ENCODE assay signal across 1 cellular context in the genomic region with DNA sequence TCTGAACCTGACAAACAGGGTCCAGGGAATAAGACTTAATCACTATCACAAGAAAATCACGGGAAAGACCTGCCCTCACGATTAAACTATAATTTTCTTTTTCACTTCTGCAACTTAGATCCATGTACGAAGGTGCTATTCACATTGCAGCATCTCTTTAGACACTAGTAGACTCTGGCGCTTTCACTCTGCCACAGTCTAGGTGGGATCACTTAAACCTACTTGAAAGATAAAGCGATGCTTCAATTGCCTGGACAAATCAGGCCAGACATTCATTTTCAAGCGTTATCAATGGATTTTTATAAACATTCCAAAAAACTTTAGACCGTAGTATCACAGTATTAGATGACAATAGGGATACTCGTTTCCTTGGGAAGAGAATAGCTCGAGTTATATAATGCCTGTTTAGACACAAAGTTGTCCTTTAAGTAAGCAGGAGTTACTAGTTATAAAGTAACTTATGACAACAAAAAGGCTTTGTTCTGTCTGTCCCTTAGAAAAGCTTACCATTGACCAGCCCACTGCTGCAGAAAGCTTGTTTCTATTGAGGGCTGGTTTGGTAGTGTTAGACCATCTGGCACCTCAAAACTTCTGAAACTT.
TF ChIP-seq lines count a peak whose summit lies in the region.

No MANE protein-coding gene starts in this region.

TF ChIP-seq in HepG2, 621 proteins besides CTCF, POLR2A, EP300 and RAD21 (continued from another document and continues in another):
- TF ChIP-seq REPIN1 (CRISPR knock-in tag; IDR thresholded peaks at IDR 0.05; ENCODE audit: borderline replicate concordance, low read depth): 0 out of 2 replicates have a peak, but pooled peaks have one; percentile 15
- no peak for TF ChIP-seq ZNF317 (CRISPR knock-in tag; IDR thresholded peaks at IDR 0.05)
- TF ChIP-seq, protein P1, sequence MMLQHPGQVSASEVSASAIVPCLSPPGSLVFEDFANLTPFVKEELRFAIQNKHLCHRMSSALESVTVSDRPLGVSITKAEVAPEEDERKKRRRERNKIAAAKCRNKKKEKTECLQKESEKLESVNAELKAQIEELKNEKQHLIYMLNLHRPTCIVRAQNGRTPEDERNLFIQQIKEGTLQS (CRISPR knock-in tag; IDR thresholded peaks at IDR 0.05): no peak
- no peak for TF ChIP-seq KMT2A (CRISPR knock-in tag; IDR thresholded peaks at IDR 0.05)
- no peak for TF ChIP-seq ZNF761 (CRISPR knock-in tag; conservative IDR thresholded peaks at IDR 0.05)
- peak; percentile 44; the same call in 1 of the 2 replicates for TF ChIP-seq SIX1 (CRISPR knock-in tag; IDR thresholded peaks at IDR 0.05; ENCODE audit: borderline replicate concordance)
- no peak for TF ChIP-seq TBX3 (IDR thresholded peaks at IDR 0.05; ENCODE audit: borderline replicate concordance)
- TF ChIP-seq POLR2AphosphoS5 (IDR thresholded peaks at IDR 0.05; ENCODE audit: low read depth, low read length): peak; percentile 45; the same call in 1 of the 2 replicates
- no peak for TF ChIP-seq CHCHD3 (CRISPR knock-in tag; IDR thresholded peaks at IDR 0.05)
- TF ChIP-seq, protein P2, sequence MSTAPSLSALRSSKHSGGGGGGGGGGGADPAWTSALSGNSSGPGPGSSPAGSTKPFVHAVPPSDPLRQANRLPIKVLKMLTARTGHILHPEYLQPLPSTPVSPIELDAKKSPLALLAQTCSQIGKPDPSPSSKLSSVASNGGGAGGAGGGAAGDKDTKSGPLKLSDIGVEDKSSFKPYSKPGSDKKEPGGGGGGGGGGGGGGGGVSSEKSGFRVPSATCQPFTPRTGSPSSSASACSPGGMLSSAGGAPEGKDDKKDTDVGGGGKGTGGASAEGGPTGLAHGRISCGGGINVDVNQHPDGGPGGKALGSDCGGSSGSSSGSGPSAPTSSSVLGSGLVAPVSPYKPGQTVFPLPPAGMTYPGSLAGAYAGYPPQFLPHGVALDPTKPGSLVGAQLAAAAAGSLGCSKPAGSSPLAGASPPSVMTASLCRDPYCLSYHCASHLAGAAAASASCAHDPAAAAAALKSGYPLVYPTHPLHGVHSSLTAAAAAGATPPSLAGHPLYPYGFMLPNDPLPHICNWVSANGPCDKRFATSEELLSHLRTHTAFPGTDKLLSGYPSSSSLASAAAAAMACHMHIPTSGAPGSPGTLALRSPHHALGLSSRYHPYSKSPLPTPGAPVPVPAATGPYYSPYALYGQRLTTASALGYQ (CRISPR knock-in tag; IDR thresholded peaks at IDR 0.05): peak; percentile 51; the same call in 1 of the 2 replicates
- TF ChIP-seq ZNF235 (CRISPR knock-in tag; IDR thresholded peaks at IDR 0.05; ENCODE audit: borderline replicate concordance): no peak
- peak; percentile 92 for TF ChIP-seq BCL6 (CRISPR knock-in tag; IDR thresholded peaks at IDR 0.05)
- peak; percentile 44; the same call in 1 of the 2 replicates for TF ChIP-seq CEBPG (CRISPR knock-in tag; IDR thresholded peaks at IDR 0.05)
- TF ChIP-seq, protein P3, sequence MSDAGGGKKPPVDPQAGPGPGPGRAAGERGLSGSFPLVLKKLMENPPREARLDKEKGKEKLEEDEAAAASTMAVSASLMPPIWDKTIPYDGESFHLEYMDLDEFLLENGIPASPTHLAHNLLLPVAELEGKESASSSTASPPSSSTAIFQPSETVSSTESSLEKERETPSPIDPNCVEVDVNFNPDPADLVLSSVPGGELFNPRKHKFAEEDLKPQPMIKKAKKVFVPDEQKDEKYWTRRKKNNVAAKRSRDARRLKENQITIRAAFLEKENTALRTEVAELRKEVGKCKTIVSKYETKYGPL (CRISPR knock-in tag; IDR thresholded peaks at IDR 0.05): peak; percentile 88
- TF ChIP-seq, protein P4, sequence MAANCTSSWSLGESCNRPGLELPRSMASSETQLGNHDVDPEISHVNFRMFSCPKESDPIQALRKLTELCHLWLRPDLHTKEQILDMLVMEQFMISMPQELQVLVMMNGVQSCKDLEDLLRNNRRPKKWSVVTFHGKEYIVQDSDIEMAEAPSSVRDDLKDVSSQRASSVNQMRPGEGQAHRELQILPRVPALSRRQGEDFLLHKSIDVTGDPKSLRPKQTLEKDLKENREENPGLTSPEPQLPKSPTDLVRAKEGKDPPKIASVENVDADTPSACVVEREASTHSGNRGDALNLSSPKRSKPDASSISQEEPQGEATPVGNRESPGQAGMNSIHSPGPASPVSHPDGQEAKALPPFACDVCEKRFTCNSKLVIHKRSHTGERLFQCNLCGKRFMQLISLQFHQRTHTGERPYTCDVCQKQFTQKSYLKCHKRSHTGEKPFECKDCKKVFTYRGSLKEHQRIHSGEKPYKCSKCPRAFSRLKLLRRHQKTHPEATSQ (CRISPR knock-in tag; IDR thresholded peaks at IDR 0.05; ENCODE audit: borderline replicate concordance): peak; percentile 45; the same call in 1 of the 2 replicates
- no peak for TF ChIP-seq SNRNP70 (IDR thresholded peaks at IDR 0.05; ENCODE audit: low read depth, low read length)
- peak; percentile 26; the same call in 1 of the 2 replicates for TF ChIP-seq ZKSCAN8 (CRISPR knock-in tag; IDR thresholded peaks at IDR 0.05; ENCODE audit: borderline replicate concordance)
- 0 out of 2 replicates have a peak, but pooled peaks have one; percentile 4 for TF ChIP-seq KDM1A (CRISPR knock-in tag; IDR thresholded peaks at IDR 0.05)
- TF ChIP-seq, protein P5, sequence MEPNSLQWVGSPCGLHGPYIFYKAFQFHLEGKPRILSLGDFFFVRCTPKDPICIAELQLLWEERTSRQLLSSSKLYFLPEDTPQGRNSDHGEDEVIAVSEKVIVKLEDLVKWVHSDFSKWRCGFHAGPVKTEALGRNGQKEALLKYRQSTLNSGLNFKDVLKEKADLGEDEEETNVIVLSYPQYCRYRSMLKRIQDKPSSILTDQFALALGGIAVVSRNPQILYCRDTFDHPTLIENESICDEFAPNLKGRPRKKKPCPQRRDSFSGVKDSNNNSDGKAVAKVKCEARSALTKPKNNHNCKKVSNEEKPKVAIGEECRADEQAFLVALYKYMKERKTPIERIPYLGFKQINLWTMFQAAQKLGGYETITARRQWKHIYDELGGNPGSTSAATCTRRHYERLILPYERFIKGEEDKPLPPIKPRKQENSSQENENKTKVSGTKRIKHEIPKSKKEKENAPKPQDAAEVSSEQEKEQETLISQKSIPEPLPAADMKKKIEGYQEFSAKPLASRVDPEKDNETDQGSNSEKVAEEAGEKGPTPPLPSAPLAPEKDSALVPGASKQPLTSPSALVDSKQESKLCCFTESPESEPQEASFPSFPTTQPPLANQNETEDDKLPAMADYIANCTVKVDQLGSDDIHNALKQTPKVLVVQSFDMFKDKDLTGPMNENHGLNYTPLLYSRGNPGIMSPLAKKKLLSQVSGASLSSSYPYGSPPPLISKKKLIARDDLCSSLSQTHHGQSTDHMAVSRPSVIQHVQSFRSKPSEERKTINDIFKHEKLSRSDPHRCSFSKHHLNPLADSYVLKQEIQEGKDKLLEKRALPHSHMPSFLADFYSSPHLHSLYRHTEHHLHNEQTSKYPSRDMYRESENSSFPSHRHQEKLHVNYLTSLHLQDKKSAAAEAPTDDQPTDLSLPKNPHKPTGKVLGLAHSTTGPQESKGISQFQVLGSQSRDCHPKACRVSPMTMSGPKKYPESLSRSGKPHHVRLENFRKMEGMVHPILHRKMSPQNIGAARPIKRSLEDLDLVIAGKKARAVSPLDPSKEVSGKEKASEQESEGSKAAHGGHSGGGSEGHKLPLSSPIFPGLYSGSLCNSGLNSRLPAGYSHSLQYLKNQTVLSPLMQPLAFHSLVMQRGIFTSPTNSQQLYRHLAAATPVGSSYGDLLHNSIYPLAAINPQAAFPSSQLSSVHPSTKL (CRISPR knock-in tag; IDR thresholded peaks at IDR 0.05): peak; percentile 90
- TF ChIP-seq, protein P6, sequence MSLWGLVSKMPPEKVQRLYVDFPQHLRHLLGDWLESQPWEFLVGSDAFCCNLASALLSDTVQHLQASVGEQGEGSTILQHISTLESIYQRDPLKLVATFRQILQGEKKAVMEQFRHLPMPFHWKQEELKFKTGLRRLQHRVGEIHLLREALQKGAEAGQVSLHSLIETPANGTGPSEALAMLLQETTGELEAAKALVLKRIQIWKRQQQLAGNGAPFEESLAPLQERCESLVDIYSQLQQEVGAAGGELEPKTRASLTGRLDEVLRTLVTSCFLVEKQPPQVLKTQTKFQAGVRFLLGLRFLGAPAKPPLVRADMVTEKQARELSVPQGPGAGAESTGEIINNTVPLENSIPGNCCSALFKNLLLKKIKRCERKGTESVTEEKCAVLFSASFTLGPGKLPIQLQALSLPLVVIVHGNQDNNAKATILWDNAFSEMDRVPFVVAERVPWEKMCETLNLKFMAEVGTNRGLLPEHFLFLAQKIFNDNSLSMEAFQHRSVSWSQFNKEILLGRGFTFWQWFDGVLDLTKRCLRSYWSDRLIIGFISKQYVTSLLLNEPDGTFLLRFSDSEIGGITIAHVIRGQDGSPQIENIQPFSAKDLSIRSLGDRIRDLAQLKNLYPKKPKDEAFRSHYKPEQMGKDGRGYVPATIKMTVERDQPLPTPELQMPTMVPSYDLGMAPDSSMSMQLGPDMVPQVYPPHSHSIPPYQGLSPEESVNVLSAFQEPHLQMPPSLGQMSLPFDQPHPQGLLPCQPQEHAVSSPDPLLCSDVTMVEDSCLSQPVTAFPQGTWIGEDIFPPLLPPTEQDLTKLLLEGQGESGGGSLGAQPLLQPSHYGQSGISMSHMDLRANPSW (CRISPR knock-in tag; IDR thresholded peaks at IDR 0.05; ENCODE audit: borderline replicate concordance): peak; percentile 74; the same call in 1 of the 2 replicates
- TF ChIP-seq ZNF382 (CRISPR knock-in tag; IDR thresholded peaks at IDR 0.05; ENCODE audit: borderline replicate concordance): no peak
- TF ChIP-seq ADNP (CRISPR knock-in tag; IDR thresholded peaks at IDR 0.05): no peak
- TF ChIP-seq, protein P7, sequence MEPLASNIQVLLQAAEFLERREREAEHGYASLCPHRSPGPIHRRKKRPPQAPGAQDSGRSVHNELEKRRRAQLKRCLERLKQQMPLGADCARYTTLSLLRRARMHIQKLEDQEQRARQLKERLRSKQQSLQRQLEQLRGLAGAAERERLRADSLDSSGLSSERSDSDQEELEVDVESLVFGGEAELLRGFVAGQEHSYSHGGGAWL (CRISPR knock-in tag; IDR thresholded peaks at IDR 0.05): no peak
- TF ChIP-seq KAT8 (CRISPR knock-in tag; IDR thresholded peaks at IDR 0.05): peak; percentile 67; the same call in 1 of the 2 replicates
- TF ChIP-seq, protein P8, sequence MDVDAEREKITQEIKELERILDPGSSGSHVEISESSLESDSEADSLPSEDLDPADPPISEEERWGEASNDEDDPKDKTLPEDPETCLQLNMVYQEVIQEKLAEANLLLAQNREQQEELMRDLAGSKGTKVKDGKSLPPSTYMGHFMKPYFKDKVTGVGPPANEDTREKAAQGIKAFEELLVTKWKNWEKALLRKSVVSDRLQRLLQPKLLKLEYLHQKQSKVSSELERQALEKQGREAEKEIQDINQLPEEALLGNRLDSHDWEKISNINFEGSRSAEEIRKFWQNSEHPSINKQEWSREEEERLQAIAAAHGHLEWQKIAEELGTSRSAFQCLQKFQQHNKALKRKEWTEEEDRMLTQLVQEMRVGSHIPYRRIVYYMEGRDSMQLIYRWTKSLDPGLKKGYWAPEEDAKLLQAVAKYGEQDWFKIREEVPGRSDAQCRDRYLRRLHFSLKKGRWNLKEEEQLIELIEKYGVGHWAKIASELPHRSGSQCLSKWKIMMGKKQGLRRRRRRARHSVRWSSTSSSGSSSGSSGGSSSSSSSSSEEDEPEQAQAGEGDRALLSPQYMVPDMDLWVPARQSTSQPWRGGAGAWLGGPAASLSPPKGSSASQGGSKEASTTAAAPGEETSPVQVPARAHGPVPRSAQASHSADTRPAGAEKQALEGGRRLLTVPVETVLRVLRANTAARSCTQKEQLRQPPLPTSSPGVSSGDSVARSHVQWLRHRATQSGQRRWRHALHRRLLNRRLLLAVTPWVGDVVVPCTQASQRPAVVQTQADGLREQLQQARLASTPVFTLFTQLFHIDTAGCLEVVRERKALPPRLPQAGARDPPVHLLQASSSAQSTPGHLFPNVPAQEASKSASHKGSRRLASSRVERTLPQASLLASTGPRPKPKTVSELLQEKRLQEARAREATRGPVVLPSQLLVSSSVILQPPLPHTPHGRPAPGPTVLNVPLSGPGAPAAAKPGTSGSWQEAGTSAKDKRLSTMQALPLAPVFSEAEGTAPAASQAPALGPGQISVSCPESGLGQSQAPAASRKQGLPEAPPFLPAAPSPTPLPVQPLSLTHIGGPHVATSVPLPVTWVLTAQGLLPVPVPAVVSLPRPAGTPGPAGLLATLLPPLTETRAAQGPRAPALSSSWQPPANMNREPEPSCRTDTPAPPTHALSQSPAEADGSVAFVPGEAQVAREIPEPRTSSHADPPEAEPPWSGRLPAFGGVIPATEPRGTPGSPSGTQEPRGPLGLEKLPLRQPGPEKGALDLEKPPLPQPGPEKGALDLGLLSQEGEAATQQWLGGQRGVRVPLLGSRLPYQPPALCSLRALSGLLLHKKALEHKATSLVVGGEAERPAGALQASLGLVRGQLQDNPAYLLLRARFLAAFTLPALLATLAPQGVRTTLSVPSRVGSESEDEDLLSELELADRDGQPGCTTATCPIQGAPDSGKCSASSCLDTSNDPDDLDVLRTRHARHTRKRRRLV (CRISPR knock-in tag; IDR thresholded peaks at IDR 0.05): no peak
- TF ChIP-seq, protein P9, sequence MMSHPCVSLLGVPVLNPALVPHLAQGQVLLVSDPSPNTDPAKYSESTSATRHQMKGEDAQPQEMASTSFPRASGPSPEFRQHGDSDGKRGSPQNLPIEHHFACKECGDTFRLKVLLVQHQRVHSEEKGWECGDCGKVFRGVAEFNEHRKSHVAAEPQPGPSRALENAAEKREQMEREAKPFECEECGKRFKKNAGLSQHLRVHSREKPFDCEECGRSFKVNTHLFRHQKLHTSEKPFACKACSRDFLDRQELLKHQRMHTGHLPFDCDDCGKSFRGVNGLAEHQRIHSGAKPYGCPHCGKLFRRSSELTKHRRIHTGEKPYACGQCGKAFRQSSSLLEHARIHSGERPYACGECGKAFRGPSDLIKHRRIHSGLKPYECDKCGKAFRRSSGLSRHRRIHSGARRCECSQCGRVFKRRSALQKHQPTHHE (CRISPR knock-in tag; IDR thresholded peaks at IDR 0.05; ENCODE audit: borderline replicate concordance): no peak; the same call in 1 of the 2 replicates
- TF ChIP-seq PAX8 (CRISPR knock-in tag; IDR thresholded peaks at IDR 0.05; ENCODE audit: borderline replicate concordance): no peak
- no peak for TF ChIP-seq MAZ (IDR thresholded peaks at IDR 0.05; ENCODE audit: borderline replicate concordance, low read depth, low read length)
- peak; percentile 38; the same call in 1 of the 2 replicates for TF ChIP-seq MAZ (CRISPR knock-in tag; IDR thresholded peaks at IDR 0.05; ENCODE audit: low read depth)
- TF ChIP-seq NFYB (CRISPR knock-in tag; IDR thresholded peaks at IDR 0.05): no peak
- TF ChIP-seq, protein P10, sequence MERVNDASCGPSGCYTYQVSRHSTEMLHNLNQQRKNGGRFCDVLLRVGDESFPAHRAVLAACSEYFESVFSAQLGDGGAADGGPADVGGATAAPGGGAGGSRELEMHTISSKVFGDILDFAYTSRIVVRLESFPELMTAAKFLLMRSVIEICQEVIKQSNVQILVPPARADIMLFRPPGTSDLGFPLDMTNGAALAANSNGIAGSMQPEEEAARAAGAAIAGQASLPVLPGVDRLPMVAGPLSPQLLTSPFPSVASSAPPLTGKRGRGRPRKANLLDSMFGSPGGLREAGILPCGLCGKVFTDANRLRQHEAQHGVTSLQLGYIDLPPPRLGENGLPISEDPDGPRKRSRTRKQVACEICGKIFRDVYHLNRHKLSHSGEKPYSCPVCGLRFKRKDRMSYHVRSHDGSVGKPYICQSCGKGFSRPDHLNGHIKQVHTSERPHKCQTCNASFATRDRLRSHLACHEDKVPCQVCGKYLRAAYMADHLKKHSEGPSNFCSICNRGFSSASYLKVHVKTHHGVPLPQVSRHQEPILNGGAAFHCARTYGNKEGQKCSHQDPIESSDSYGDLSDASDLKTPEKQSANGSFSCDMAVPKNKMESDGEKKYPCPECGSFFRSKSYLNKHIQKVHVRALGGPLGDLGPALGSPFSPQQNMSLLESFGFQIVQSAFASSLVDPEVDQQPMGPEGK (CRISPR knock-in tag; IDR thresholded peaks at IDR 0.05): no peak
- peak; percentile 89 for TF ChIP-seq GATAD2A (CRISPR knock-in tag; IDR thresholded peaks at IDR 0.05)
- TF ChIP-seq, protein P11, sequence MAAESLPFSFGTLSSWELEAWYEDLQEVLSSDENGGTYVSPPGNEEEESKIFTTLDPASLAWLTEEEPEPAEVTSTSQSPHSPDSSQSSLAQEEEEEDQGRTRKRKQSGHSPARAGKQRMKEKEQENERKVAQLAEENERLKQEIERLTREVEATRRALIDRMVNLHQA (CRISPR knock-in tag; IDR thresholded peaks at IDR 0.05): no peak
- no peak for TF ChIP-seq GATAD1 (CRISPR knock-in tag; IDR thresholded peaks at IDR 0.05)
